ENCODE assay signal across 2 cellular contexts in the genomic region with DNA sequence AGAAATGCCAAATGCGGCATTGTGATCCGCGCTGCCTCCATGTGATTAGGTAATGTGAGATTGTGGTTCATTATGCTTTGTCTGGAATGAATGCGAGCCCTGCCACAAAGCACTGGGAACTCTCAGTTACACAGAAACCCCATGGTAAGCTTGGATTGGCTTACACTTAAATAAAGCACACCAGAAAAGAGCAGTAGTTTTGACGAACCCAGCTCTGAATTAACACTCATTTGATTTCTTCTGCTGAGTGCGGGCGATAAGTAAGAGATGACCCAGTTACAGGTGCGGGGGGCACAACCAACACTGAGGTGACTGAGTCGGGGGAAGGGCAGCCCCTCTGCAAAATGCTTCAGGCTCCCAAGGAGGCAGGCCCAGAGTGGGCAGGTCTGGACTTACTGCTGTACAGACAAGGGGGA. TPM values are rescaled to one million over a fixed set of nuclear protein-coding genes. Genes with fewer than 3 reads are reported as not detected.
"Had no signal": no experiment of that assay in that cellular context is flagged by ENCODE, and none has a peak within 500 bp of the region (broad histone marks: within the 10 kb centered on the region; RNA-seq: fewer than 3 reads in every experiment).

No MANE protein-coding gene starts in this region.

RNA-seq across cellular contexts. Expression of gene RNU1-4, which starts 56.3 kb away (rescaled TPM):
- polyA plus RNA-seq: esophagus, heart right ventricle had no signal
